ENCODE assay signal across 1 cellular context in the genomic region with DNA sequence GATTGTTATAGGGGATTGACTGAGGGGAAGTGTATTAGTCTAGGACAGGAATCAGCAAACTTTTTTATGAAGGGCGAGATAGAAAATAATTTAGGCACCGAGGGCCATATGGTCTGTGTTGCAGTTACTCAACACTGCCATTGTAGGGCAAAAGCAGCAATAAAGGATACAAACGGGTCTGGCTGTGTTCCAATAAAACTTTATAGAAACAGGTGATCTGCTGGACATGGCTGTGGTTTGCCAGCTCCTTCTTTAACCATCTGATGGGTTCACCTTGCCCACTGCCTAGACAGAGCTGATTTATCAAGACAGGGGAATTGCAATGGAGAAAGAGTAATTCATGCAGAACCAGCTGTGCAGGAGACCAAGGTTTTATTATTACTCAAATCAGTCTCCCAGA.
TF ChIP-seq lines count a peak whose summit lies in the region.

No MANE protein-coding gene starts in this region.

TF ChIP-seq in K562, 482 proteins besides CTCF, POLR2A, EP300 and RAD21:
- TF ChIP-seq, protein P1, sequence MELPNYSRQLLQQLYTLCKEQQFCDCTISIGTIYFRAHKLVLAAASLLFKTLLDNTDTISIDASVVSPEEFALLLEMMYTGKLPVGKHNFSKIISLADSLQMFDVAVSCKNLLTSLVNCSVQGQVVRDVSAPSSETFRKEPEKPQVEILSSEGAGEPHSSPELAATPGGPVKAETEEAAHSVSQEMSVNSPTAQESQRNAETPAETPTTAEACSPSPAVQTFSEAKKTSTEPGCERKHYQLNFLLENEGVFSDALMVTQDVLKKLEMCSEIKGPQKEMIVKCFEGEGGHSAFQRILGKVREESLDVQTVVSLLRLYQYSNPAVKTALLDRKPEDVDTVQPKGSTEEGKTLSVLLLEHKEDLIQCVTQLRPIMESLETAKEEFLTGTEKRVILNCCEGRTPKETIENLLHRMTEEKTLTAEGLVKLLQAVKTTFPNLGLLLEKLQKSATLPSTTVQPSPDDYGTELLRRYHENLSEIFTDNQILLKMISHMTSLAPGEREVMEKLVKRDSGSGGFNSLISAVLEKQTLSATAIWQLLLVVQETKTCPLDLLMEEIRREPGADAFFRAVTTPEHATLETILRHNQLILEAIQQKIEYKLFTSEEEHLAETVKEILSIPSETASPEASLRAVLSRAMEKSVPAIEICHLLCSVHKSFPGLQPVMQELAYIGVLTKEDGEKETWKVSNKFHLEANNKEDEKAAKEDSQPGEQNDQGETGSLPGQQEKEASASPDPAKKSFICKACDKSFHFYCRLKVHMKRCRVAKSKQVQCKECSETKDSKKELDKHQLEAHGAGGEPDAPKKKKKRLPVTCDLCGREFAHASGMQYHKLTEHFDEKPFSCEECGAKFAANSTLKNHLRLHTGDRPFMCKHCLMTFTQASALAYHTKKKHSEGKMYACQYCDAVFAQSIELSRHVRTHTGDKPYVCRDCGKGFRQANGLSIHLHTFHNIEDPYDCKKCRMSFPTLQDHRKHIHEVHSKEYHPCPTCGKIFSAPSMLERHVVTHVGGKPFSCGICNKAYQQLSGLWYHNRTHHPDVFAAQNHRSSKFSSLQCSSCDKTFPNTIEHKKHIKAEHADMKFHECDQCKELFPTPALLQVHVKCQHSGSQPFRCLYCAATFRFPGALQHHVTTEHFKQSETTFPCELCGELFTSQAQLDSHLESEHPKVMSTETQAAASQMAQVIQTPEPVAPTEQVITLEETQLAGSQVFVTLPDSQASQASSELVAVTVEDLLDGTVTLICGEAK (IDR thresholded peaks at IDR 0.05), result peak; percentile 75
- TF ChIP-seq, protein P1 (CRISPR knock-in tag; IDR thresholded peaks at IDR 0.05), result no peak
- no peak for TF ChIP-seq MYBL2 (IDR thresholded peaks at IDR 0.05; ENCODE audit: low read depth)
- no peak for TF ChIP-seq MYBL2 (CRISPR knock-in tag; IDR thresholded peaks at IDR 0.05; ENCODE audit: borderline replicate concordance)
- no peak for TF ChIP-seq ZNF146 (CRISPR knock-in tag; IDR thresholded peaks at IDR 0.05; ENCODE audit: unreplicated experiment)
